Comparison of ENCODE assay signal across 22 cellular contexts in the genomic region with DNA sequence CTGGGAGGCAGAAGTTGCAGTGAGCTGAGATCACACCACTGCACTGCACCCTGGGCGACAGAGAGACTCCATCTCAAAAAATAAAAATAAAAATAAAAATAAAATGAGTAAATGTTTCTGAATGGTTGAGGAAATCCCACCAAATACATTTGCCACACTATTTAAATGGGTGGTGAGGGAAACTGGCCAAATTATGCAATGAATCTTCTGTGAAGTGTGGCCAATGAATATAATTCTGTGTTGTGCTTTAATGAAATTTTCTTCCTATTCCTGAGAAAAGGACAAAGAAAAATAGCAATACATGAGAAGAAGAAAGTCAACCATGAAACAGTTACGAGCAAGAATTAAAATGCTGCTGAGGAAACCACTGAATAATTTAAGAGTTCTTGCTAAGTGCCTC.
"Had no signal": no experiment of that assay in that cellular context is flagged by ENCODE, and none has a peak within 500 bp of the region (broad histone marks: within the 10 kb centered on the region; RNA-seq: fewer than 3 reads in every experiment).

No MANE protein-coding gene starts in this region.

- DNase-seq: colonic mucosa; cortex of kidney; dermis blood vessel endothelial cell; dorsolateral prefrontal cortex; effector CD4-positive, alpha-beta T cell; effector CD8-positive, alpha-beta T cell; effector memory CD4-positive, alpha-beta T cell; effector memory CD8-positive, alpha-beta T cell; endodermal cell; erythroblast; esophagus squamous epithelium; foreskin fibroblast; foreskin keratinocyte; foreskin melanocyte; gastrocnemius medialis; glutamatergic neuron; head of caudate nucleus; heart left ventricle; heart right ventricle had no signal

- H3K4me3 ChIP-seq: colonic mucosa, coronary artery, dorsolateral prefrontal cortex, esophagus muscularis mucosa, esophagus squamous epithelium, gastrocnemius medialis, gastroesophageal sphincter, heart left ventricle, heart right ventricle had no signal
